ENCODE assay signal across 7 cellular contexts in genomic region chr6:2971420-2972218, GRCh38.
A peak's percentile ranks its signal among the peaks of the same experiment; 100 is the strongest.
DNase-seq lines count a peak whose midpoint lies in the region; ATAC-seq and TF ChIP-seq lines count a peak whose summit lies in the region.

Gene SERPINB6, minus strand, starts transcription at chr6:2971567. Its CDS starts 12,235 bp downstream, at chr6:2959332.

- peak within 1 kb of the TSS; percentile 87 for H3K27ac Mint-ChIP-seq in memory B cell
- H3K27ac Mint-ChIP-seq in stimulated activated effector memory CD8-positive, alpha-beta T cell treated with anti-CD3 and anti-CD28 coated beads, Interleukin-12 subunit alpha, Interleukin-12 subunit beta, amount 100 ng/mL, for 72 hours, result peak within 1 kb of the TSS; percentile 91

- peak; percentile 13 for ATAC-seq in GM18520 (IDR thresholded peaks at IDR 0.05; ENCODE audit: unreplicated experiment)
- ATAC-seq in memory B cell (ENCODE audit: low read depth), result peak; percentile 61
- ATAC-seq in stimulated activated effector memory CD8-positive, alpha-beta T cell treated with anti-CD3 and anti-CD28 coated beads, Interleukin-12 subunit alpha, Interleukin-12 subunit beta, amount 100 ng/mL, for 72 hours, result peak; percentile 70
- no peak for ATAC-seq in GM18519 (IDR thresholded peaks at IDR 0.05; ENCODE audit: low FRiP score, unreplicated experiment)

- peaks cover 20% of the 10 kb centered on the region for H3K4me1 Mint-ChIP-seq in memory B cell
- peaks cover 37% of the 10 kb centered on the region for H3K4me1 Mint-ChIP-seq in stimulated activated effector memory CD8-positive, alpha-beta T cell treated with anti-CD3 and anti-CD28 coated beads, Interleukin-12 subunit alpha, Interleukin-12 subunit beta, amount 100 ng/mL, for 72 hours

- TF ChIP-seq CTCF in epithelial cell of esophagus (IDR thresholded peaks at IDR 0.05; ENCODE audit: insufficient read depth, low read depth, low read length, missing control alignments), result no peak

- peak within 1 kb of the TSS; percentile 92 for H3K4me3 Mint-ChIP-seq in memory B cell
- H3K4me3 Mint-ChIP-seq in stimulated activated effector memory CD8-positive, alpha-beta T cell treated with anti-CD3 and anti-CD28 coated beads, Interleukin-12 subunit alpha, Interleukin-12 subunit beta, amount 100 ng/mL, for 72 hours, result peak within 1 kb of the TSS; percentile 77

- H3K27me3 Mint-ChIP-seq in memory B cell, result peaks cover 2% of the 10 kb centered on the region

- DNase-seq in NCI-H69 (lab: John Stamatoyannopoulos, UW), result peak; percentile 27
- DNase-seq in activated T-cell treated with anti-CD3 and anti-CD28 coated beads, Interleukin-2, amount 50 U/mL, for 1 hour, result peak; percentile 59
- DNase-seq in epithelial cell of esophagus (ENCODE audit: low read depth), result peak; percentile 44
- DNase-seq in memory B cell (ENCODE audit: low spot score in 2 of 2), result peak; percentile 9 to 43
- peak; percentile 31 to 81 for DNase-seq in stimulated activated effector memory CD8-positive, alpha-beta T cell treated with anti-CD3 and anti-CD28 coated beads, Interleukin-12 subunit alpha, Interleukin-12 subunit beta, amount 100 ng/mL, for 72 hours (ENCODE audit: low spot score in 2 of 2)

- peak within 1 kb of the TSS; percentile 58 for H3K4me3 ChIP-seq in epithelial cell of esophagus (ENCODE audit: low read length)

- H3K36me3 Mint-ChIP-seq in memory B cell, result peaks cover 3% of the 10 kb centered on the region
- H3K36me3 Mint-ChIP-seq in stimulated activated effector memory CD8-positive, alpha-beta T cell treated with anti-CD3 and anti-CD28 coated beads, Interleukin-12 subunit alpha, Interleukin-12 subunit beta, amount 100 ng/mL, for 72 hours, result peaks cover 15% of the 10 kb centered on the region

- no peaks in the 10 kb centered on the region for H3K9me3 Mint-ChIP-seq in memory B cell
- H3K9me3 Mint-ChIP-seq in stimulated activated effector memory CD8-positive, alpha-beta T cell treated with anti-CD3 and anti-CD28 coated beads, Interleukin-12 subunit alpha, Interleukin-12 subunit beta, amount 100 ng/mL, for 72 hours, result no peaks in the 10 kb centered on the region
